19 cellular contexts compared by ENCODE assay signal in the genomic region with DNA sequence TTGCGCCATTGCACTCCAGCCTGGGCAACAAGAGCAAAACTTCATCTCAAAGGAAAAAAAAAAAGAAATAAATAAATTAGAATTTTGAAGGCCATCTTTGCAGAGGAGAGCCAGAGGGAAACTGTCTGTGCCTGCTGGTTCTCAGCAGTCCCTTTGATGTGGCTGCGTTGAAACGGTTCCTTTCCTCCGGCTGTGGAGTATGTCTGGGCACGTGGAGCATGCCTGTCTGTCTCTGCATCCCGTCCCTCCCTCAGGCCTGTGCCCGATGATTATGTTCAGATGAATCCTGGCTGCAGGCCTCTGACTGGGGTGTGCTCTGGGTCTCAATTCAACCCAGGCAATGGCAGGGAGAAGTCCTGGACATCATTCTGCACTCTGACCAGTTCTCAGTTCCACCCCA. TPM values are rescaled to one million over a fixed set of nuclear protein-coding genes. Genes with fewer than 3 reads are reported as not detected.
A peak's percentile ranks its signal among the peaks of the same experiment; 100 is the strongest.
DNase-seq lines count a peak whose midpoint lies in the region; ATAC-seq, FAIRE-seq and TF ChIP-seq lines count a peak whose summit lies in the region.
"Had no signal": no experiment of that assay in that cellular context is flagged by ENCODE, and none has a peak within 500 bp of the region (broad histone marks: within the 10 kb centered on the region; RNA-seq: fewer than 3 reads in every experiment).

No MANE protein-coding gene starts in this region.

- no peaks in the 10 kb centered on the region for H3K27me3 ChIP-seq in ascending aorta

- no peaks in the 10 kb centered on the region for H3K9me3 ChIP-seq in kidney (ENCODE audit: control insufficient read depth in 1 of 2, low read length in 2 of 2)
- H3K9me3 ChIP-seq in ascending aorta: no peaks in the 10 kb centered on the region

- H3K4me1 Mint-ChIP-seq in activated CD8-positive, alpha-beta T cell treated with anti-CD3 and anti-CD28 coated beads for 36 hours (ENCODE audit: low read depth): peaks cover 10% of the 10 kb centered on the region
- peaks cover 4% of the 10 kb centered on the region for H3K4me1 Mint-ChIP-seq in activated CD8-positive, alpha-beta T cell treated with anti-CD3 and anti-CD28 coated beads, Interleukin-2, amount 10 ng/mL, durations not matched to agents 7 days and 5 days (ENCODE audit: low read depth)
- H3K4me1 Mint-ChIP-seq in progenitor cell of endocrine pancreas (ENCODE audit: low read depth): no peaks in the 10 kb centered on the region
- H3K4me1 Mint-ChIP-seq: B cell had no signal

- POLR2A ChIA-PET in activated CD8-positive, alpha-beta T cell treated with anti-CD3 and anti-CD28 coated beads for 36 hours (lab: Charles Lee): no interaction called here
- POLR2A ChIA-PET in activated CD8-positive, alpha-beta T cell treated with anti-CD3 and anti-CD28 coated beads, Interleukin-2, amount 10 ng/mL, durations not matched to agents 7 days and 5 days (lab: Charles Lee): no interaction called here

- DNase-seq in activated CD8-positive, alpha-beta T cell treated with anti-CD3 and anti-CD28 coated beads for 36 hours: peak; percentile 13
- no peak for DNase-seq in activated CD8-positive, alpha-beta T cell treated with anti-CD3 and anti-CD28 coated beads, Interleukin-2, amount 10 ng/mL, durations not matched to agents 7 days and 5 days
- DNase-seq in SW480 (ENCODE audit: low spot score) (peak; percentile 40), kidney (peak; percentile 26), ascending aorta (ENCODE audit: low spot score in 2 of 2) (no peak), progenitor cell of endocrine pancreas (ENCODE audit: low spot score, unreplicated experiment) (no peak)
- no peak for DNase-seq in effector CD8-positive, alpha-beta T cell (lab: John Stamatoyannopoulos, UW)
- DNase-seq: 8988T, IMR-90, Kasumi-1, NCI-H2029 treated with DMSO at 0.1 percent for 48 hours, NCI-H2171, NCI-H526, PC-9 had no signal

- no peak overlapping the region for H3K4me3 Mint-ChIP-seq in activated CD8-positive, alpha-beta T cell treated with anti-CD3 and anti-CD28 coated beads for 36 hours
- no peak overlapping the region for H3K4me3 Mint-ChIP-seq in activated CD8-positive, alpha-beta T cell treated with anti-CD3 and anti-CD28 coated beads, Interleukin-2, amount 10 ng/mL, durations not matched to agents 7 days and 5 days
- no peak overlapping the region for H3K4me3 Mint-ChIP-seq in progenitor cell of endocrine pancreas (ENCODE audit: low read depth)
- H3K4me3 Mint-ChIP-seq: B cell; CD8-positive, alpha-beta T cell had no signal

- H3K4me1 ChIP-seq in kidney (ENCODE audit: control insufficient read depth in 1 of 2, insufficient read depth in 1 of 2, low read depth in 1 of 2, low read length in 2 of 2): no peaks in the 10 kb centered on the region
- no peaks in the 10 kb centered on the region for H3K4me1 ChIP-seq in ascending aorta

- ATAC-seq in activated CD8-positive, alpha-beta T cell treated with anti-CD3 and anti-CD28 coated beads for 36 hours: no peak
- ATAC-seq in activated CD8-positive, alpha-beta T cell treated with anti-CD3 and anti-CD28 coated beads, Interleukin-2, amount 10 ng/mL, durations not matched to agents 7 days and 5 days: no peak
- no peak for ATAC-seq in HG02885 (IDR thresholded peaks at IDR 0.05; ENCODE audit: poor library complexity, unreplicated experiment)
- ATAC-seq: CD8-positive, alpha-beta T cell had no signal

- H3K9ac ChIP-seq in kidney (ENCODE audit: low read length in 2 of 2): no peak overlapping the region

- peaks cover 35% of the 10 kb centered on the region for H3K36me3 Mint-ChIP-seq in activated CD8-positive, alpha-beta T cell treated with anti-CD3 and anti-CD28 coated beads for 36 hours (ENCODE audit: low read depth)
- peaks cover 39% of the 10 kb centered on the region for H3K36me3 Mint-ChIP-seq in activated CD8-positive, alpha-beta T cell treated with anti-CD3 and anti-CD28 coated beads, Interleukin-2, amount 10 ng/mL, durations not matched to agents 7 days and 5 days (ENCODE audit: low read depth)
- peaks cover 9% of the 10 kb centered on the region for H3K36me3 Mint-ChIP-seq in progenitor cell of endocrine pancreas (ENCODE audit: insufficient read depth)

- H3K27ac ChIP-seq in kidney (ENCODE audit: low read depth in 2 of 2, low read length in 2 of 2): no peak overlapping the region
- no peak overlapping the region for H3K27ac ChIP-seq in ascending aorta
- H3K27ac ChIP-seq: PC-9 had no signal

- CTCF ChIA-PET in activated CD8-positive, alpha-beta T cell treated with anti-CD3 and anti-CD28 coated beads for 36 hours (lab: Charles Lee): no interaction called here
- CTCF ChIA-PET in activated CD8-positive, alpha-beta T cell treated with anti-CD3 and anti-CD28 coated beads, Interleukin-2, amount 10 ng/mL, durations not matched to agents 7 days and 5 days (lab: Charles Lee): no interaction called here

- intact Hi-C loops in activated CD8-positive, alpha-beta T cell treated with anti-CD3 and anti-CD28 coated beads for 36 hours (cut with micrococcal nuclease): no loop called here
- intact Hi-C loops in kidney (cut with DNase I) (no loop called here), ascending aorta (cut with DNase I) (no loop called here)

- H3K9me3 Mint-ChIP-seq in activated CD8-positive, alpha-beta T cell treated with anti-CD3 and anti-CD28 coated beads for 36 hours: peaks cover 20% of the 10 kb centered on the region
- H3K9me3 Mint-ChIP-seq in activated CD8-positive, alpha-beta T cell treated with anti-CD3 and anti-CD28 coated beads, Interleukin-2, amount 10 ng/mL, durations not matched to agents 7 days and 5 days (ENCODE audit: insufficient read depth): peaks cover 17% of the 10 kb centered on the region
- H3K9me3 Mint-ChIP-seq in progenitor cell of endocrine pancreas (ENCODE audit: low read depth): no peaks in the 10 kb centered on the region

- no peak for FAIRE-seq in kidney (lab: Jason Lieb, UNC)
- FAIRE-seq: H1, HTR-8/SVneo had no signal

- TF ChIP-seq CTCF in activated CD8-positive, alpha-beta T cell treated with anti-CD3 and anti-CD28 coated beads for 36 hours (IDR thresholded peaks at IDR 0.05): no peak
- no peak for TF ChIP-seq CTCF in kidney (IDR thresholded peaks at IDR 0.05; ENCODE audit: borderline replicate concordance, extremely low read depth, insufficient read depth)
- no peak for TF ChIP-seq CTCF in ascending aorta (IDR thresholded peaks at IDR 0.05)
- no peak for TF ChIP-seq CTCF in progenitor cell of endocrine pancreas (IDR thresholded peaks at IDR 0.05; ENCODE audit: unreplicated experiment)

- no peaks in the 10 kb centered on the region for H3K27me3 Mint-ChIP-seq in activated CD8-positive, alpha-beta T cell treated with anti-CD3 and anti-CD28 coated beads for 36 hours
- no peaks in the 10 kb centered on the region for H3K27me3 Mint-ChIP-seq in activated CD8-positive, alpha-beta T cell treated with anti-CD3 and anti-CD28 coated beads, Interleukin-2, amount 10 ng/mL, durations not matched to agents 7 days and 5 days (ENCODE audit: low read depth)
- H3K27me3 Mint-ChIP-seq in progenitor cell of endocrine pancreas: no peaks in the 10 kb centered on the region
- H3K27me3 Mint-ChIP-seq: B cell had no signal

- no peak overlapping the region for H3K4me3 ChIP-seq in kidney (ENCODE audit: low read length in 2 of 2)
- no peak overlapping the region for H3K4me3 ChIP-seq in ascending aorta
- H3K4me3 ChIP-seq: PC-9 had no signal

- peaks cover 2 to 3% of the 10 kb centered on the region in 2 donors for H3K36me3 ChIP-seq in kidney (ENCODE audit: control insufficient read depth in 1 of 2, insufficient read depth in 2 of 2, low read length in 2 of 2)
- H3K36me3 ChIP-seq in ascending aorta: peaks cover 43 to 54% of the 10 kb centered on the region in 2 donors

- no peak overlapping the region for H3K27ac Mint-ChIP-seq in activated CD8-positive, alpha-beta T cell treated with anti-CD3 and anti-CD28 coated beads for 36 hours
- no peak overlapping the region for H3K27ac Mint-ChIP-seq in activated CD8-positive, alpha-beta T cell treated with anti-CD3 and anti-CD28 coated beads, Interleukin-2, amount 10 ng/mL, durations not matched to agents 7 days and 5 days
- H3K27ac Mint-ChIP-seq in progenitor cell of endocrine pancreas: no peak overlapping the region
- H3K27ac Mint-ChIP-seq: B cell; CD8-positive, alpha-beta T cell had no signal

RNA-seq across cellular contexts. Expression of a gene that starts 33.4 kb away (rescaled TPM):
- under 1 TPM in 1 of 2 experiments, not detected in 1; 0.18 TPM for total RNA-seq in activated CD8-positive, alpha-beta T cell treated with anti-CD3 and anti-CD28 coated beads for 36 hours
- total RNA-seq in activated CD8-positive, alpha-beta T cell treated with anti-CD3 and anti-CD28 coated beads, Interleukin-2, amount 10 ng/mL, durations not matched to agents 7 days and 5 days: under 1 TPM; 0.13 to 0.21 TPM
- total RNA-seq in kidney: 12.3 TPM
- 5.4 TPM for polyA plus RNA-seq in kidney (ENCODE audit: insufficient read depth, low read depth, low replicate concordance)
- total RNA-seq in ascending aorta: 21.9 TPM
- 2.1 and 2.5 TPM in 2 replicates for total RNA-seq in progenitor cell of endocrine pancreas

Comparison
In these comparisons a context has a peak if more than half of its experiments do, and no peak if none do; other contexts are left out.
1. DNase-seq: peak in activated CD8-positive, alpha-beta T cell treated with anti-CD3 and anti-CD28 coated beads for 36 hours (single experiment), SW480 (single experiment) and kidney (single experiment); none in activated CD8-positive, alpha-beta T cell treated with anti-CD3 and anti-CD28 coated beads, Interleukin-2, amount 10 ng/mL, durations not matched to agents 7 days and 5 days (single experiment), effector CD8-positive, alpha-beta T cell (single experiment), ascending aorta (0 of 2) and progenitor cell of endocrine pancreas (single experiment).